ENCODE assay signal across 1 cellular context in the genomic region with DNA sequence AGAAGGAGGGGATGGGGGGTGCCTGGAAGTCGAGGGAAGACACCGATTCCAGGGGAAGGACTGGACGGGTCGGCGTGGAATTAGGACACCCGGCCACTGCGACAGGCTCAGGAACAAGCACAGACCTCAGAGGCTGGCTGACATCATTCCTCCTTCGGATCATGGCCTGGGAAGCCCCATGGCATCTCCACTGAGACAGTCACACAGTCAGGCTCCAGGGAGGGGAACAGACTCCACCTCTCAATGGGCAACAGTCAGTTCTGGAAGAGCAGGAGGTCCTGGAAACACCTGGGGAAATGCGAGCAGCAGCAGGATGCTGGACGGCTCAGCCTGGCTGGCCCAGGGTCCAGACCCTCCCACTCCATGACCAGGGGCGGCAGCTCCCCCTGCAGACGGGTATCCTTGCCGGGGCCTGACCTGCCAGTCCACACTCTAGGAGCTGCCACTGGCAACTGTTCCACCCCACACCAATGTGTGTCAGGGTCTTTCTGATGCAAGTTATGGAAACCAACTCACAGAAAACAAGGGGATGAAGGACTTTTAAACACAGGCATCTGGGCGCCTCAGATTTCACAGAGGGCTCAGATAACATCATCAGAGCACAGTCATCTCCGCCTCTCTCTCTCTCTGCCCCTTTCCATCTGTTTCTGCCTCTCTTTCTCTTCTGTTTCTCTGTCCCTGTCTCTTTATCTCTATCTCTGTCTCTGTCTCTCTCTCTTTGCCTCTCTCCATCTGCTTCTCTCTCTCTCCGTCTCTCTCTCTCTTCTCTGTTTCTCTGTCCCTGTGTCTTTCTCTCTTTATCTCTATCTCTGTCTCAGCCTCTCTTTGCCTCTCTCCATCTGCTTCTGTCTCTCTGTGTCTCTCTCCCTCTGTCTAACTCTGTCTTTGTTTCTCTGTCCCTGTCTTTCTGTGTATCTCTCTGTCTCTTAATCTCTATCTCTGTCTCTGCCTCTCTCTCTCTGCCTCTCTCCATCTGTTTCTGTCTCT.
A peak's percentile ranks its signal among the peaks of the same experiment; 100 is the strongest.
TF ChIP-seq lines count a peak whose summit lies in the region.

No MANE protein-coding gene starts in this region.

TF ChIP-seq in HEK293, 187 proteins besides CTCF, POLR2A, EP300 and RAD21 (continued from another document):
- TF ChIP-seq, protein P1, sequence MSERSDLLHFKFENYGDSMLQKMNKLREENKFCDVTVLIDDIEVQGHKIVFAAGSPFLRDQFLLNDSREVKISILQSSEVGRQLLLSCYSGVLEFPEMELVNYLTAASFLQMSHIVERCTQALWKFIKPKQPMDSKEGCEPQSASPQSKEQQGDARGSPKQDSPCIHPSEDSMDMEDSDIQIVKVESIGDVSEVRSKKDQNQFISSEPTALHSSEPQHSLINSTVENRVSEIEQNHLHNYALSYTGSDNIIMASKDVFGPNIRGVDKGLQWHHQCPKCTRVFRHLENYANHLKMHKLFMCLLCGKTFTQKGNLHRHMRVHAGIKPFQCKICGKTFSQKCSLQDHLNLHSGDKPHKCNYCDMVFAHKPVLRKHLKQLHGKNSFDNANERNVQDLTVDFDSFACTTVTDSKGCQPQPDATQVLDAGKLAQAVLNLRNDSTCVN (tag by site-specific recombination; optimal IDR thresholded peaks at IDR 0.05), result no peak
- TF ChIP-seq ZNF311 (tag by site-specific recombination; IDR thresholded peaks at IDR 0.05; ENCODE audit: borderline replicate concordance), result no peak
- TF ChIP-seq, protein P2, sequence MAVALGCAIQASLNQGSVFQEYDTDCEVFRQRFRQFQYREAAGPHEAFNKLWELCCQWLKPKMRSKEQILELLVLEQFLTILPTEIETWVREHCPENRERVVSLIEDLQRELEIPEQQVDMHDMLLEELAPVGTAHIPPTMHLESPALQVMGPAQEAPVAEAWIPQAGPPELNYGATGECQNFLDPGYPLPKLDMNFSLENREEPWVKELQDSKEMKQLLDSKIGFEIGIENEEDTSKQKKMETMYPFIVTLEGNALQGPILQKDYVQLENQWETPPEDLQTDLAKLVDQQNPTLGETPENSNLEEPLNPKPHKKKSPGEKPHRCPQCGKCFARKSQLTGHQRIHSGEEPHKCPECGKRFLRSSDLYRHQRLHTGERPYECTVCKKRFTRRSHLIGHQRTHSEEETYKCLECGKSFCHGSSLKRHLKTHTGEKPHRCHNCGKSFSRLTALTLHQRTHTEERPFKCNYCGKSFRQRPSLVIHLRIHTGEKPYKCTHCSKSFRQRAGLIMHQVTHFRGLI (tag by site-specific recombination; IDR thresholded peaks at IDR 0.05), result no peak
- no peak for TF ChIP-seq ZNF146 (tag by site-specific recombination; IDR thresholded peaks at IDR 0.05)
- TF ChIP-seq MYNN (tag by site-specific recombination; IDR thresholded peaks at IDR 0.05; ENCODE audit: borderline replicate concordance), result peak; percentile 75; the same call in 1 of the 2 replicates
- peak; percentile 83; the same call in 1 of the 2 replicates for TF ChIP-seq ZNF248 (tag by site-specific recombination; IDR thresholded peaks at IDR 0.05)
- TF ChIP-seq, protein P3, sequence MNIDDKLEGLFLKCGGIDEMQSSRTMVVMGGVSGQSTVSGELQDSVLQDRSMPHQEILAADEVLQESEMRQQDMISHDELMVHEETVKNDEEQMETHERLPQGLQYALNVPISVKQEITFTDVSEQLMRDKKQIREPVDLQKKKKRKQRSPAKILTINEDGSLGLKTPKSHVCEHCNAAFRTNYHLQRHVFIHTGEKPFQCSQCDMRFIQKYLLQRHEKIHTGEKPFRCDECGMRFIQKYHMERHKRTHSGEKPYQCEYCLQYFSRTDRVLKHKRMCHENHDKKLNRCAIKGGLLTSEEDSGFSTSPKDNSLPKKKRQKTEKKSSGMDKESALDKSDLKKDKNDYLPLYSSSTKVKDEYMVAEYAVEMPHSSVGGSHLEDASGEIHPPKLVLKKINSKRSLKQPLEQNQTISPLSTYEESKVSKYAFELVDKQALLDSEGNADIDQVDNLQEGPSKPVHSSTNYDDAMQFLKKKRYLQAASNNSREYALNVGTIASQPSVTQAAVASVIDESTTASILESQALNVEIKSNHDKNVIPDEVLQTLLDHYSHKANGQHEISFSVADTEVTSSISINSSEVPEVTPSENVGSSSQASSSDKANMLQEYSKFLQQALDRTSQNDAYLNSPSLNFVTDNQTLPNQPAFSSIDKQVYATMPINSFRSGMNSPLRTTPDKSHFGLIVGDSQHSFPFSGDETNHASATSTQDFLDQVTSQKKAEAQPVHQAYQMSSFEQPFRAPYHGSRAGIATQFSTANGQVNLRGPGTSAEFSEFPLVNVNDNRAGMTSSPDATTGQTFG (tag by site-specific recombination; IDR thresholded peaks at IDR 0.05; ENCODE audit: borderline replicate concordance), result no peak
- no peak for TF ChIP-seq ZNF239 (tag by site-specific recombination; IDR thresholded peaks at IDR 0.05)
- TF ChIP-seq ZEB2 (tag by site-specific recombination; IDR thresholded peaks at IDR 0.05), result no peak
- peak; percentile 66; the same call in 1 of the 2 replicates for TF ChIP-seq ZSCAN16 (tag by site-specific recombination; IDR thresholded peaks at IDR 0.05)
- TF ChIP-seq RBAK (tag by site-specific recombination; IDR thresholded peaks at IDR 0.05), result no peak
- TF ChIP-seq ZNF214 (tag by site-specific recombination; IDR thresholded peaks at IDR 0.05; ENCODE audit: borderline replicate concordance), result no peak
- TF ChIP-seq HOXD13 (CRISPR knock-in tag; IDR thresholded peaks at IDR 0.05; ENCODE audit: borderline replicate concordance), result no peak
- TF ChIP-seq FEZF1 (tag by site-specific recombination; IDR thresholded peaks at IDR 0.05), result no peak
- no peak for TF ChIP-seq HOXA7 (CRISPR knock-in tag; IDR thresholded peaks at IDR 0.05; ENCODE audit: borderline replicate concordance)
- no peak for TF ChIP-seq ZNF514 (tag by site-specific recombination; IDR thresholded peaks at IDR 0.05)
- TF ChIP-seq, protein P4, sequence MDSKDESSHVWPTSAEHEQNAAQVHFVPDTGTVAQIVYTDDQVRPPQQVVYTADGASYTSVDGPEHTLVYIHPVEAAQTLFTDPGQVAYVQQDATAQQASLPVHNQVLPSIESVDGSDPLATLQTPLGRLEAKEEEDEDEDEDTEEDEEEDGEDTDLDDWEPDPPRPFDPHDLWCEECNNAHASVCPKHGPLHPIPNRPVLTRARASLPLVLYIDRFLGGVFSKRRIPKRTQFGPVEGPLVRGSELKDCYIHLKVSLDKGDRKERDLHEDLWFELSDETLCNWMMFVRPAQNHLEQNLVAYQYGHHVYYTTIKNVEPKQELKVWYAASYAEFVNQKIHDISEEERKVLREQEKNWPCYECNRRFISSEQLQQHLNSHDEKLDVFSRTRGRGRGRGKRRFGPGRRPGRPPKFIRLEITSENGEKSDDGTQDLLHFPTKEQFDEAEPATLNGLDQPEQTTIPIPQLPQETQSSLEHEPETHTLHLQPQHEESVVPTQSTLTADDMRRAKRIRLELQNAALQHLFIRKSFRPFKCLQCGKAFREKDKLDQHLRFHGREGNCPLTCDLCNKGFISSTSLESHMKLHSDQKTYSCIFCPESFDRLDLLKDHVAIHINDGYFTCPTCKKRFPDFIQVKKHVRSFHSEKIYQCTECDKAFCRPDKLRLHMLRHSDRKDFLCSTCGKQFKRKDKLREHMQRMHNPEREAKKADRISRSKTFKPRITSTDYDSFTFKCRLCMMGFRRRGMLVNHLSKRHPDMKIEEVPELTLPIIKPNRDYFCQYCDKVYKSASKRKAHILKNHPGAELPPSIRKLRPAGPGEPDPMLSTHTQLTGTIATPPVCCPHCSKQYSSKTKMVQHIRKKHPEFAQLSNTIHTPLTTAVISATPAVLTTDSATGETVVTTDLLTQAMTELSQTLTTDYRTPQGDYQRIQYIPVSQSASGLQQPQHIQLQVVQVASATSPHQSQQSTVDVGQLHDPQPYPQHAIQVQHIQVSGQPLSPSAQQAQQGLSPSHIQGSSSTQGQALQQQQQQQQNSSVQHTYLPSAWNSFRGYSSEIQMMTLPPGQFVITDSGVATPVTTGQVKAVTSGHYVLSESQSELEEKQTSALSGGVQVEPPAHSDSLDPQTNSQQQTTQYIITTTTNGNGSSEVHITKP (tag by site-specific recombination; IDR thresholded peaks at IDR 0.05), result peak; percentile 81
- TF ChIP-seq ZBTB17 (tag by site-specific recombination; IDR thresholded peaks at IDR 0.05), result peak; percentile 44; the same call in 1 of the 2 replicates
- TF ChIP-seq, protein P5, sequence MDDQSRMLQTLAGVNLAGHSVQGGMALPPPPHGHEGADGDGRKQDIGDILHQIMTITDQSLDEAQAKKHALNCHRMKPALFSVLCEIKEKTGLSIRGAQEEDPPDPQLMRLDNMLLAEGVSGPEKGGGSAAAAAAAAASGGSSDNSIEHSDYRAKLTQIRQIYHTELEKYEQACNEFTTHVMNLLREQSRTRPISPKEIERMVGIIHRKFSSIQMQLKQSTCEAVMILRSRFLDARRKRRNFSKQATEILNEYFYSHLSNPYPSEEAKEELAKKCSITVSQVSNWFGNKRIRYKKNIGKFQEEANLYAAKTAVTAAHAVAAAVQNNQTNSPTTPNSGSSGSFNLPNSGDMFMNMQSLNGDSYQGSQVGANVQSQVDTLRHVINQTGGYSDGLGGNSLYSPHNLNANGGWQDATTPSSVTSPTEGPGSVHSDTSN (CRISPR knock-in tag; IDR thresholded peaks at IDR 0.05), result no peak
- peak; percentile 11; the same call in 1 of the 2 replicates for TF ChIP-seq ZNF571 (tag by site-specific recombination; IDR thresholded peaks at IDR 0.05)
- no peak for TF ChIP-seq ZNF624 (tag by site-specific recombination; IDR thresholded peaks at IDR 0.05)
- TF ChIP-seq ZNF747 (tag by site-specific recombination; IDR thresholded peaks at IDR 0.05), result no peak
